8 cellular contexts compared by ENCODE assay signal in the genomic region with DNA sequence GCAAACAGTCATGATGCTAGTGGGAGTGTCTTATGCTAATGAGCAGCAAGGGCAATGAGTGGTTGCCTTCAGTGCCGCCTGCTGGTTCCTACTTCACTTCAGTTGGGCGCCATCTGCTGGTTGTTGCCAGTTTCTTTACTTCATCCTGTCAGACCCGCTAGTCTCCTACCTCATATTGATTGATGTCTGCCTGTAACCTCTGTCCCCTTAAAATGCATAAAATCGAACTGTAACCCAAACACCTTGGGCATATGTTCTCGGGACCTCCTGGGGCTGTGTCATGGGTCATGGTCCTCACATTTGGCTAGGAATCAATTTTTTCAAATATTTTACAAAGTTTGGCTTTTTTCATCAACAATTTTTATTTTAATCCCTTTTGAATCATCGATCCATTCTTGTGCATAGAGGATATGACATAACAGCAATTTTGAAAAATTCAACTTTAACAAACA.
DNase-seq lines count a peak whose midpoint lies in the region; ATAC-seq and FAIRE-seq lines count a peak whose summit lies in the region.

No MANE protein-coding gene starts in this region.

- FAIRE-seq in RCC 7860 (lab: Jason Lieb, UNC), result peak; percentile 48

- ATAC-seq in GM21526 (IDR thresholded peaks at IDR 0.05; ENCODE audit: low FRiP score, unreplicated experiment), result peak; percentile 98

- DNase-seq in G401 (ENCODE audit: low spot score) (peak; percentile 44), HT-29 (ENCODE audit: low spot score) (peak; percentile 96), RCC 7860 (ENCODE audit: low spot score) (peak; percentile 55), germinal center (ENCODE audit: low spot score) (peak; percentile 86), renal cortical epithelial cell (ENCODE audit: low read depth) (peak; percentile 79), NCI-H774 (lab: John Stamatoyannopoulos, UW) (no peak)
- peak; percentile 91 to 93 for DNase-seq in activated T-cell treated with anti-CD3 and anti-CD28 coated beads, Interleukin-2, amount 50 U/mL, for 48 hours

- in situ Hi-C loops in G401 (cut with HindIII; ENCODE audit: low sequenced_read_pairs), result no loop called here
